ENCODE assay signal across 8 cellular contexts in the genomic region with DNA sequence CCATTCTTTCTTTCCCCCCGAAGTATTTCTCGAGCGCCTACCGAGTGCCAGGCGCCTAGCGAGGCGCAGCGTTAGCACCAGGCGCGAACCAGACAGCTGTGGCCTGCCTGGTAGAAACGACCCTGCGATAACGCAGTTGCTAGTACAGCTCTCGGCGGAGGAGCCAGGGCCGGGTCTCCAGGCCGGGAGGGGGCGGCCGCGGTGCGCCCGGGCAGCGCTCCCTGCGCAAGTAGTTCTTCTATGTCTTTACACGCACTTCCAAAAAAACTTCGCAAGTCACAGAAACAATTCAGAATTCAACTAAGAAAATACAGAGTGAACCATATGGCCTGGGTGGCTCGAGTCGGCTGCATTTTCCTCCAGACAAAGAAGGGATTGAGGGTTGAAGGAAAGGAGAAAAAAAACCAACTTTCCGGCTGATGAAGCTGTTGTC. TPM values are rescaled to one million over a fixed set of nuclear protein-coding genes. Genes with fewer than 3 reads are reported as not detected.
DNase-seq lines count a peak whose midpoint lies in the region; ATAC-seq and TF ChIP-seq lines count a peak whose summit lies in the region.

No MANE protein-coding gene starts in this region.

- no peak overlapping the region for H3K27ac ChIP-seq in mesodermal cell (ENCODE audit: low read depth, low read length, severe bottlenecking)

- H3K4me3 ChIP-seq in cardiac fibroblast (replicated peaks in 1 of 2; ENCODE audit: low read depth in 2 of 2, low read length in 2 of 2) (peak overlapping the region in 1 of 2 donors; percentile 24), mesodermal cell (ENCODE audit: extremely low read depth, insufficient read depth, low read length, poor library complexity, severe bottlenecking) (peak overlapping the region; percentile 34)

- peak; percentile 59 for DNase-seq in RPMI7951 (ENCODE audit: low read depth)
- peak; percentile 26 to 36 for DNase-seq in cardiac fibroblast (ENCODE audit: low read depth in 2 of 2)
- no peak for DNase-seq in NCI-H446 (lab: John Stamatoyannopoulos, UW)
- DNase-seq in NCI-H748 (lab: John Stamatoyannopoulos, UW; ENCODE audit: unreplicated experiment) = no peak
- no peak for DNase-seq in Ammon's horn (ENCODE audit: low spot score)

- H3K9me3 ChIP-seq in mesodermal cell (ENCODE audit: control insufficient read depth, low read length) = no peaks in the 10 kb centered on the region

- 0 to 2% methylated on average over 10 to 19 of the region's 29 CpGs for WGBS in mesodermal cell (ENCODE audit: insufficient coverage in 2 of 2), 2 experiments

- TF ChIP-seq CTCF in cardiac fibroblast (IDR thresholded peaks at IDR 0.05; ENCODE audit: low read depth, low read length) = no peak

- H3K4me1 ChIP-seq in mesodermal cell (ENCODE audit: control insufficient read depth, insufficient read depth, low read length, poor library complexity, severe bottlenecking) = no peaks in the 10 kb centered on the region

- peak; percentile 52 for ATAC-seq in GM18519 (IDR thresholded peaks at IDR 0.05; ENCODE audit: low FRiP score, unreplicated experiment)
- ATAC-seq in HG02840 (IDR thresholded peaks at IDR 0.05; ENCODE audit: low FRiP score, unreplicated experiment) = peak; percentile 35

- no peaks in the 10 kb centered on the region for H3K36me3 ChIP-seq in mesodermal cell (ENCODE audit: control insufficient read depth, insufficient read depth, low read length)

RNA-seq across cellular contexts. Expression of a gene that starts 7.0 kb away (rescaled TPM):
- total RNA-seq in RPMI7951 (2014; rRNA removed; shearing (Covaris generic)) = 0.12 TPM in 1 of 2 replicates, not detected in the other
- polyA plus RNA-seq in mesodermal cell (2013, experiment 1 of 2) = 0.26 TPM
- 0.15 TPM for polyA plus RNA-seq in mesodermal cell (2013, experiment 2 of 2)

Comparison
In these comparisons a context has a peak if more than half of its experiments do, and no peak if none do; other contexts are left out.
1. DNase-seq: peak in RPMI7951 (single experiment) and cardiac fibroblast (2 of 2); none in NCI-H446 (0 of 2), NCI-H748 (single experiment) and Ammon's horn (single experiment).